ENCODE assay signal across 1 cellular context in the genomic region with DNA sequence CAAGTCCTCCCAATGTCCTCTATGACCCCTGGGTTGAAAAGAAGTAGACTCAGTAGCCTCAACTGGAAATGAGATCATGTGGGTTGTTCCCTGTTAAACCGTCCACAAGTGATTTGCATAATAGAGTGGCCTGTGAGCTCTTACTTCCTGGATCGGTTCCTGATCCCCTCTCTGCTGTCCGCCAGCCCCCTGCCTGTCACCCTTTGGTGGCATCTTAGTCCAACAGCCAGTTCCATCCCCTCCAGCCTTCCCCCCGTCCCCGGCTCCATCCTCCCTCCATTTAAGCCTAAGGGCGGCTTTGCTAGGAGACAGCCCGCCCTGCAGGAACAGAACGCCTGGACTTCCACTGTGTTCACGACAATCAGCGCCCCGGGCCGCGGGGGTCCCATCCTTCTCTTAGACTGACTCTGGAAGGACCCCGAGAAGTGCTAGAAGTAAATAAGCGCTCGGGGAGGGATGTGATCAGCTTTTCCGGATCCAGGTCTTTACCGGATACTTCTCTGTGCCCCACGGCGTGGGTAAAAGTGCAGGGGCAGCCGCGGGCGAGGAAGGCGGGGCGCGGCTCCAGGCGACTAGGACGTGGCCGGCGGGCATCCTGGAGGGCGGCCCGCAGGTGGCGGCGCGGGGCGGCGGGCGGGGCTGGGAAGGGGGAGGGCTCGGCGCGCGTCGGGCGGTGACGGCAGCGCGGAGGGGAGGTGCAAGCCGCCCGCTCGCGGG.
TF ChIP-seq lines count a peak whose summit lies in the region.

No MANE protein-coding gene starts in this region.

TF ChIP-seq in K562, 482 proteins besides CTCF, POLR2A, EP300 and RAD21 (continued from another document and continues in another):
- TF ChIP-seq, protein P1, sequence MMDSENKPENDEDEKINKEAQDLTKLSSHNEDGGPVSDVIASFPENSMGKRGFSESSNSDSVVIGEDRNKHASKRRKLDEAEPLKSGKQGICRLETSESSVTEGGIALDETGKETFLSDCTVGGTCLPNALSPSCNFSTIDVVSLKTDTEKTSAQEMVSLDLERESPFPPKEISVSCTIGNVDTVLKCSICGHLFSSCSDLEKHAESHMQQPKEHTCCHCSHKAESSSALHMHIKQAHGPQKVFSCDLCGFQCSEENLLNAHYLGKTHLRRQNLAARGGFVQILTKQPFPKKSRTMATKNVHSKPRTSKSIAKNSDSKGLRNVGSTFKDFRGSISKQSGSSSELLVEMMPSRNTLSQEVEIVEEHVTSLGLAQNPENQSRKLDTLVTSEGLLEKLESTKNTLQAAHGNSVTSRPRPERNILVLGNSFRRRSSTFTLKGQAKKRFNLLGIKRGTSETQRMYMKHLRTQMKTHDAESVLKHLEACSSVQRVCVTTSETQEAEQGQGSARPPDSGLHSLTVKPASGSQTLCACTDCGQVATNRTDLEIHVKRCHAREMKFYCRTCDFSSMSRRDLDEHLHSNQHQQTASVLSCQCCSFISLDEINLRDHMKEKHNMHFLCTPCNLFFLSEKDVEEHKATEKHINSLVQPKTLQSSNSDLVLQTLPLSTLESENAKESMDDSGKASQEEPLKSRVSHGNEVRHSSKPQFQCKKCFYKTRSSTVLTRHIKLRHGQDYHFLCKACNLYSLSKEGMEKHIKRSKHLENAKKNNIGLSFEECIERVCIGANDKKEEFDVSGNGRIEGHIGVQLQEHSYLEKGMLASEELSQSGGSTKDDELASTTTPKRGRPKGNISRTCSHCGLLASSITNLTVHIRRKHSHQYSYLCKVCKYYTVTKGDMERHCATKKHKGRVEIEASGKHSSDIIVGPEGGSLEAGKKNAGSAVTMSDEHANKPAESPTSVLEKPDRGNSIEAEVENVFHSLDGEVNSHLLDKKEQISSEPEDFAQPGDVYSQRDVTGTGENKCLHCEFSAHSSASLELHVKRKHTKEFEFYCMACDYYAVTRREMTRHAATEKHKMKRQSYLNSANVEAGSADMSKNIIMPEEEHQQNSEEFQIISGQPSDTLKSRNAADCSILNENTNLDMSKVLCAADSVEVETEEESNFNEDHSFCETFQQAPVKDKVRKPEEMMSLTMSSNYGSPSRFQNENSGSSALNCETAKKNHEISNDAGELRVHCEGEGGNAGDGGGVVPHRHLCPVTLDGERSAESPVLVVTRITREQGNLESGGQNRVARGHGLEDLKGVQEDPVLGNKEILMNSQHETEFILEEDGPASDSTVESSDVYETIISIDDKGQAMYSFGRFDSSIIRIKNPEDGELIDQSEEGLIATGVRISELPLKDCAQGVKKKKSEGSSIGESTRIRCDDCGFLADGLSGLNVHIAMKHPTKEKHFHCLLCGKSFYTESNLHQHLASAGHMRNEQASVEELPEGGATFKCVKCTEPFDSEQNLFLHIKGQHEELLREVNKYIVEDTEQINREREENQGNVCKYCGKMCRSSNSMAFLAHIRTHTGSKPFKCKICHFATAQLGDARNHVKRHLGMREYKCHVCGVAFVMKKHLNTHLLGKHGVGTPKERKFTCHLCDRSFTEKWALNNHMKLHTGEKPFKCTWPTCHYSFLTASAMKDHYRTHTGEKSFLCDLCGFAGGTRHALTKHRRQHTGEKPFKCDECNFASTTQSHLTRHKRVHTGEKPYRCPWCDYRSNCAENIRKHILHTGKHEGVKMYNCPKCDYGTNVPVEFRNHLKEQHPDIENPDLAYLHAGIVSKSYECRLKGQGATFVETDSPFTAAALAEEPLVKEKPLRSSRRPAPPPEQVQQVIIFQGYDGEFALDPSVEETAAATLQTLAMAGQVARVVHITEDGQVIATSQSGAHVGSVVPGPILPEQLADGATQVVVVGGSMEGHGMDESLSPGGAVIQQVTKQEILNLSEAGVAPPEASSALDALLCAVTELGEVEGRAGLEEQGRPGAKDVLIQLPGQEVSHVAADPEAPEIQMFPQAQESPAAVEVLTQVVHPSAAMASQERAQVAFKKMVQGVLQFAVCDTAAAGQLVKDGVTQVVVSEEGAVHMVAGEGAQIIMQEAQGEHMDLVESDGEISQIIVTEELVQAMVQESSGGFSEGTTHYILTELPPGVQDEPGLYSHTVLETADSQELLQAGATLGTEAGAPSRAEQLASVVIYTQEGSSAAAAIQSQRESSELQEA (IDR thresholded peaks at IDR 0.05; ENCODE audit: low read depth): no peak
- TF ChIP-seq CHD2 (IDR thresholded peaks at IDR 0.05; ENCODE audit: low read depth, low read length) (peak; percentile 37; the same call in 1 of the 2 replicates), ZNF311 (CRISPR knock-in tag; IDR thresholded peaks at IDR 0.05) (peak; percentile 70; the same call in 1 of the 2 replicates), MAZ (CRISPR knock-in tag; conservative IDR thresholded peaks at IDR 0.05 in 1 of 2, IDR thresholded peaks at IDR 0.05 in 1 of 2) (peak; percentile 60 to 98), TAF1 (IDR thresholded peaks at IDR 0.05; ENCODE audit: control insufficient read depth, extremely low read depth, insufficient read depth, low read length, severe bottlenecking) (peak; percentile 58), DPF2 (IDR thresholded peaks at IDR 0.05) (peak; percentile 34; the same call in 1 of the 2 replicates), GTF2E2 (tag; IDR thresholded peaks at IDR 0.05) (peak; percentile 93), LEF1 (IDR thresholded peaks at IDR 0.05) (0 out of 2 replicates have a peak, but pooled peaks have one; percentile 7), STAT5B (CRISPR knock-in tag; IDR thresholded peaks at IDR 0.05) (no peak), FOXP1 (CRISPR knock-in tag; IDR thresholded peaks at IDR 0.05) (peak; percentile 72), SMARCE1 (IDR thresholded peaks at IDR 0.05) (0 out of 2 replicates have a peak, but pooled peaks have one; percentile 9), NRF1 (conservative IDR thresholded peaks at IDR 0.05 in 1 of 2, IDR thresholded peaks at IDR 0.05 in 1 of 2) (peak in 1 of 2 experiments; percentile 8; a peak in 1 of 4 replicates), SIN3A (IDR thresholded peaks at IDR 0.05; ENCODE audit: borderline replicate concordance in 2 of 2, control insufficient read depth in 1 of 2, low read depth in 2 of 2, low read length in 2 of 2) (no peak), BCOR (IDR thresholded peaks at IDR 0.05) (peak; percentile 50; the same call in 1 of the 2 replicates), RAD51 (IDR thresholded peaks at IDR 0.05; ENCODE audit: borderline replicate concordance, low read depth) (no peak), CXXC5 (CRISPR knock-in tag; IDR thresholded peaks at IDR 0.05) (peak; percentile 64), BRD4 (IDR thresholded peaks at IDR 0.05) (peak; percentile 65; the same call in 1 of the 2 replicates), ZFX (CRISPR knock-in tag; IDR thresholded peaks at IDR 0.05) (peak; percentile 69), SPI1 (IDR thresholded peaks at IDR 0.05; ENCODE audit: borderline replicate concordance, low read depth, low read length) (peak; percentile 45; the same call in 1 of the 2 replicates), RCOR1 (IDR thresholded peaks at IDR 0.05; ENCODE audit: borderline replicate concordance in 1 of 2, low read depth in 2 of 2, low read length in 2 of 2) (peak in 1 of 2 experiments; percentile 63; a peak in 2 of 4 replicates), YY1 (IDR thresholded peaks at IDR 0.05; ENCODE audit: borderline replicate concordance in 1 of 3, control insufficient read depth in 1 of 3, extremely low read depth in 1 of 3, insufficient read depth in 3 of 3, insufficient read length in 1 of 3, insufficient replicate concordance in 2 of 3, low read depth in 1 of 3, low read length in 2 of 3) (peak in 1 of 3 experiments; percentile 82), SUPT5H (IDR thresholded peaks at IDR 0.05) (peak; percentile 74), TCF7L2 (IDR thresholded peaks at IDR 0.05; ENCODE audit: low read depth, low read length) (0 out of 2 replicates have a peak, but pooled peaks have one; percentile 2)
- TF ChIP-seq, protein P2, sequence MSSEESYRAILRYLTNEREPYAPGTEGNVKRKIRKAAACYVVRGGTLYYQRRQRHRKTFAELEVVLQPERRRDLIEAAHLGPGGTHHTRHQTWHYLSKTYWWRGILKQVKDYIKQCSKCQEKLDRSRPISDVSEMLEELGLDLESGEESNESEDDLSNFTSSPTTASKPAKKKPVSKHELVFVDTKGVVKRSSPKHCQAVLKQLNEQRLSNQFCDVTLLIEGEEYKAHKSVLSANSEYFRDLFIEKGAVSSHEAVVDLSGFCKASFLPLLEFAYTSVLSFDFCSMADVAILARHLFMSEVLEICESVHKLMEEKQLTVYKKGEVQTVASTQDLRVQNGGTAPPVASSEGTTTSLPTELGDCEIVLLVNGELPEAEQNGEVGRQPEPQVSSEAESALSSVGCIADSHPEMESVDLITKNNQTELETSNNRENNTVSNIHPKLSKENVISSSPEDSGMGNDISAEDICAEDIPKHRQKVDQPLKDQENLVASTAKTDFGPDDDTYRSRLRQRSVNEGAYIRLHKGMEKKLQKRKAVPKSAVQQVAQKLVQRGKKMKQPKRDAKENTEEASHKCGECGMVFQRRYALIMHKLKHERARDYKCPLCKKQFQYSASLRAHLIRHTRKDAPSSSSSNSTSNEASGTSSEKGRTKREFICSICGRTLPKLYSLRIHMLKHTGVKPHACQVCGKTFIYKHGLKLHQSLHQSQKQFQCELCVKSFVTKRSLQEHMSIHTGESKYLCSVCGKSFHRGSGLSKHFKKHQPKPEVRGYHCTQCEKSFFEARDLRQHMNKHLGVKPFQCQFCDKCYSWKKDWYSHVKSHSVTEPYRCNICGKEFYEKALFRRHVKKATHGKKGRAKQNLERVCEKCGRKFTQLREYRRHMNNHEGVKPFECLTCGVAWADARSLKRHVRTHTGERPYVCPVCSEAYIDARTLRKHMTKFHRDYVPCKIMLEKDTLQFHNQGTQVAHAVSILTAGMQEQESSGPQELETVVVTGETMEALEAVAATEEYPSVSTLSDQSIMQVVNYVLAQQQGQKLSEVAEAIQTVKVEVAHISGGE (CRISPR knock-in tag; IDR thresholded peaks at IDR 0.05): peak in 1 of 3 experiments; percentile 59; a peak in 2 of 6 replicates
- TF ChIP-seq, protein P3, sequence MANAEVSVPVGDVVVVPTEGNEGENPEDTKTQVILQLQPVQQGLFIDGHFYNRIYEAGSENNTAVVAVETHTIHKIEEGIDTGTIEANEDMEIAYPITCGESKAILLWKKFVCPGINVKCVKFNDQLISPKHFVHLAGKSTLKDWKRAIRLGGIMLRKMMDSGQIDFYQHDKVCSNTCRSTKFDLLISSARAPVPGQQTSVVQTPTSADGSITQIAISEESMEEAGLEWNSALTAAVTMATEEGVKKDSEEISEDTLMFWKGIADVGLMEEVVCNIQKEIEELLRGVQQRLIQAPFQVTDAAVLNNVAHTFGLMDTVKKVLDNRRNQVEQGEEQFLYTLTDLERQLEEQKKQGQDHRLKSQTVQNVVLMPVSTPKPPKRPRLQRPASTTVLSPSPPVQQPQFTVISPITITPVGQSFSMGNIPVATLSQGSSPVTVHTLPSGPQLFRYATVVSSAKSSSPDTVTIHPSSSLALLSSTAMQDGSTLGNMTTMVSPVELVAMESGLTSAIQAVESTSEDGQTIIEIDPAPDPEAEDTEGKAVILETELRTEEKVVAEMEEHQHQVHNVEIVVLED (CRISPR knock-in tag; IDR thresholded peaks at IDR 0.05): peak; percentile 58
- TF ChIP-seq, protein P4, sequence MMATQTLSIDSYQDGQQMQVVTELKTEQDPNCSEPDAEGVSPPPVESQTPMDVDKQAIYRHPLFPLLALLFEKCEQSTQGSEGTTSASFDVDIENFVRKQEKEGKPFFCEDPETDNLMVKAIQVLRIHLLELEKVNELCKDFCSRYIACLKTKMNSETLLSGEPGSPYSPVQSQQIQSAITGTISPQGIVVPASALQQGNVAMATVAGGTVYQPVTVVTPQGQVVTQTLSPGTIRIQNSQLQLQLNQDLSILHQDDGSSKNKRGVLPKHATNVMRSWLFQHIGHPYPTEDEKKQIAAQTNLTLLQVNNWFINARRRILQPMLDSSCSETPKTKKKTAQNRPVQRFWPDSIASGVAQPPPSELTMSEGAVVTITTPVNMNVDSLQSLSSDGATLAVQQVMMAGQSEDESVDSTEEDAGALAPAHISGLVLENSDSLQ (IDR thresholded peaks at IDR 0.05): peak; percentile 70
- TF ChIP-seq, protein P5, sequence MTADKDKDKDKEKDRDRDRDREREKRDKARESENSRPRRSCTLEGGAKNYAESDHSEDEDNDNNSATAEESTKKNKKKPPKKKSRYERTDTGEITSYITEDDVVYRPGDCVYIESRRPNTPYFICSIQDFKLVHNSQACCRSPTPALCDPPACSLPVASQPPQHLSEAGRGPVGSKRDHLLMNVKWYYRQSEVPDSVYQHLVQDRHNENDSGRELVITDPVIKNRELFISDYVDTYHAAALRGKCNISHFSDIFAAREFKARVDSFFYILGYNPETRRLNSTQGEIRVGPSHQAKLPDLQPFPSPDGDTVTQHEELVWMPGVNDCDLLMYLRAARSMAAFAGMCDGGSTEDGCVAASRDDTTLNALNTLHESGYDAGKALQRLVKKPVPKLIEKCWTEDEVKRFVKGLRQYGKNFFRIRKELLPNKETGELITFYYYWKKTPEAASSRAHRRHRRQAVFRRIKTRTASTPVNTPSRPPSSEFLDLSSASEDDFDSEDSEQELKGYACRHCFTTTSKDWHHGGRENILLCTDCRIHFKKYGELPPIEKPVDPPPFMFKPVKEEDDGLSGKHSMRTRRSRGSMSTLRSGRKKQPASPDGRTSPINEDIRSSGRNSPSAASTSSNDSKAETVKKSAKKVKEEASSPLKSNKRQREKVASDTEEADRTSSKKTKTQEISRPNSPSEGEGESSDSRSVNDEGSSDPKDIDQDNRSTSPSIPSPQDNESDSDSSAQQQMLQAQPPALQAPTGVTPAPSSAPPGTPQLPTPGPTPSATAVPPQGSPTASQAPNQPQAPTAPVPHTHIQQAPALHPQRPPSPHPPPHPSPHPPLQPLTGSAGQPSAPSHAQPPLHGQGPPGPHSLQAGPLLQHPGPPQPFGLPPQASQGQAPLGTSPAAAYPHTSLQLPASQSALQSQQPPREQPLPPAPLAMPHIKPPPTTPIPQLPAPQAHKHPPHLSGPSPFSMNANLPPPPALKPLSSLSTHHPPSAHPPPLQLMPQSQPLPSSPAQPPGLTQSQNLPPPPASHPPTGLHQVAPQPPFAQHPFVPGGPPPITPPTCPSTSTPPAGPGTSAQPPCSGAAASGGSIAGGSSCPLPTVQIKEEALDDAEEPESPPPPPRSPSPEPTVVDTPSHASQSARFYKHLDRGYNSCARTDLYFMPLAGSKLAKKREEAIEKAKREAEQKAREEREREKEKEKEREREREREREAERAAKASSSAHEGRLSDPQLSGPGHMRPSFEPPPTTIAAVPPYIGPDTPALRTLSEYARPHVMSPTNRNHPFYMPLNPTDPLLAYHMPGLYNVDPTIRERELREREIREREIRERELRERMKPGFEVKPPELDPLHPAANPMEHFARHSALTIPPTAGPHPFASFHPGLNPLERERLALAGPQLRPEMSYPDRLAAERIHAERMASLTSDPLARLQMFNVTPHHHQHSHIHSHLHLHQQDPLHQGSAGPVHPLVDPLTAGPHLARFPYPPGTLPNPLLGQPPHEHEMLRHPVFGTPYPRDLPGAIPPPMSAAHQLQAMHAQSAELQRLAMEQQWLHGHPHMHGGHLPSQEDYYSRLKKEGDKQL (CRISPR knock-in tag; IDR thresholded peaks at IDR 0.05; ENCODE audit: borderline replicate concordance): peak; percentile 74
- TF ChIP-seq, protein P6, sequence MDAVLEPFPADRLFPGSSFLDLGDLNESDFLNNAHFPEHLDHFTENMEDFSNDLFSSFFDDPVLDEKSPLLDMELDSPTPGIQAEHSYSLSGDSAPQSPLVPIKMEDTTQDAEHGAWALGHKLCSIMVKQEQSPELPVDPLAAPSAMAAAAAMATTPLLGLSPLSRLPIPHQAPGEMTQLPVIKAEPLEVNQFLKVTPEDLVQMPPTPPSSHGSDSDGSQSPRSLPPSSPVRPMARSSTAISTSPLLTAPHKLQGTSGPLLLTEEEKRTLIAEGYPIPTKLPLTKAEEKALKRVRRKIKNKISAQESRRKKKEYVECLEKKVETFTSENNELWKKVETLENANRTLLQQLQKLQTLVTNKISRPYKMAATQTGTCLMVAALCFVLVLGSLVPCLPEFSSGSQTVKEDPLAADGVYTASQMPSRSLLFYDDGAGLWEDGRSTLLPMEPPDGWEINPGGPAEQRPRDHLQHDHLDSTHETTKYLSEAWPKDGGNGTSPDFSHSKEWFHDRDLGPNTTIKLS (IDR thresholded peaks at IDR 0.05; ENCODE audit: borderline replicate concordance, low read depth): peak; percentile 23; the same call in 1 of the 2 replicates
